In the genomic region with DNA sequence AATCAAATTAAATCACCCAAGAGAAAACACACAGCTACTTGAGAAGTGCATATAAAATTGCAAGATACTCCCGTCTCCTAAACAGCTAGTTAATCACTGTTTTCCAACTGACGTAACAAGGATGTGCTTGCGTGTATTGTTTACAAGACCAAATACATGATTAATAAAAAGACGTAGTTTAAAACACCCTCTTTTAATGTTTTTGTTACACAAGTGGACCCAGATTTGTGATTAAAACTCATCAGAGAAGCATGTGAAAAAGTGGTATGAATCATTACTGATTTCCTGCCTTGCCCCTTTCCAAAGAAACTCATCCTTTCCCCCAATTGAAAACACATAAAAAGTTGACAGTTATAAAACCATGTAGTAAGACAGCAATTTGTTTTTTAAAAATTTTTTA, we compare ENCODE assay signal across 14 cellular contexts.
DNase-seq lines count a peak whose midpoint lies in the region; ATAC-seq and TF ChIP-seq lines count a peak whose summit lies in the region.
"Had no signal": no experiment of that assay in that cellular context is flagged by ENCODE, and none has a peak within 500 bp of the region (broad histone marks: within the 10 kb centered on the region; RNA-seq: fewer than 3 reads in every experiment).

No MANE protein-coding gene starts in this region.

- H3K27ac ChIP-seq in gastroesophageal sphincter (peak overlapping the region in 2 of 4 donors; percentile 38 to 39), subcutaneous abdominal adipose tissue (ENCODE audit: low read depth, low read length) (peak overlapping the region; percentile 42)
- H3K27ac ChIP-seq: left ventricle myocardium inferior had no signal

- WGBS in gastroesophageal sphincter (ENCODE audit: low coverage in 1 of 2), 2 donors, result 53 to 58% methylated on average over 4 of the region's 4 CpGs

- no peak for TF ChIP-seq POLR2A in gastroesophageal sphincter (IDR thresholded peaks at IDR 0.05)

- H3K4me3 ChIP-seq in HFF-Myc (replicated peaks; ENCODE audit: low read depth, low read length) (no peak overlapping the region), gastroesophageal sphincter (no peak overlapping the region), subcutaneous abdominal adipose tissue (ENCODE audit: low read depth in 1 of 5, low read length in 5 of 5) (no peak overlapping the region)
- H3K4me3 ChIP-seq: left ventricle myocardium inferior had no signal

- no peak overlapping the region for H3K9ac ChIP-seq in subcutaneous abdominal adipose tissue (ENCODE audit: low read length in 5 of 5)

- peak; percentile 78 for ATAC-seq in gastroesophageal sphincter
- ATAC-seq: Panc1 had no signal

- H3K4me1 Mint-ChIP-seq in progenitor cell of endocrine pancreas (ENCODE audit: low read depth), result no peaks in the 10 kb centered on the region

- H3K27me3 Mint-ChIP-seq in progenitor cell of endocrine pancreas, result peaks cover 4% of the 10 kb centered on the region

- DNase-seq in HFF-Myc (ENCODE audit: extremely low read depth, low read depth) (peak; percentile 94), astrocyte of the hippocampus (ENCODE audit: low read depth, low spot score) (peak; percentile 43), NCI-H128 (lab: John Stamatoyannopoulos, UW; ENCODE audit: unreplicated experiment) (no peak), Kasumi-1 (lab: John Stamatoyannopoulos, UW) (no peak), progenitor cell of endocrine pancreas (ENCODE audit: low spot score, unreplicated experiment) (no peak)
- DNase-seq in activated naive CD4-positive, alpha-beta T cell treated with Interleukin-2 at 50 U/mL for 16 hours, result no peak
- DNase-seq: DND-41; left ventricle myocardium inferior; occipital lobe; stimulated activated CD4-positive, alpha-beta T cell treated with anti-CD3 and anti-CD28 coated beads, Interleukin-2, amount 100 ng/mL, for 48 hours had no signal

- H3K36me3 ChIP-seq in gastroesophageal sphincter (no peaks in the 10 kb centered on the region), subcutaneous abdominal adipose tissue (ENCODE audit: control insufficient read depth in 5 of 5, insufficient read depth in 5 of 5, low read length in 5 of 5) (no peaks in the 10 kb centered on the region)
- H3K36me3 ChIP-seq: left ventricle myocardium inferior had no signal

- no peak overlapping the region for H3K4me3 Mint-ChIP-seq in progenitor cell of endocrine pancreas (ENCODE audit: low read depth)
- H3K4me3 Mint-ChIP-seq: stimulated activated naive CD8-positive, alpha-beta T cell treated with anti-CD3 and anti-CD28 coated beads, Interleukin-15, Interleukin-2, amounts not matched to agents 100 ng/mL and 50 ng/mL, for 24 hours had no signal

- H3K4me1 ChIP-seq in gastroesophageal sphincter (no peaks in the 10 kb centered on the region), subcutaneous abdominal adipose tissue (ENCODE audit: control insufficient read depth in 5 of 5, insufficient read depth in 5 of 5, low read length in 5 of 5) (peaks cover 0 to 20% (median 3%) of the 10 kb centered on the region in 5 donors)
- H3K4me1 ChIP-seq: left ventricle myocardium inferior had no signal

- H3K27ac Mint-ChIP-seq in progenitor cell of endocrine pancreas, result no peak overlapping the region
- H3K27ac Mint-ChIP-seq: stimulated activated naive CD8-positive, alpha-beta T cell treated with anti-CD3 and anti-CD28 coated beads, Interleukin-15, Interleukin-2, amounts not matched to agents 100 ng/mL and 50 ng/mL, for 24 hours had no signal

- H3K27me3 ChIP-seq in gastroesophageal sphincter (no peaks in the 10 kb centered on the region), subcutaneous abdominal adipose tissue (ENCODE audit: control insufficient read depth in 5 of 5, insufficient read depth in 4 of 5, low read length in 5 of 5) (no peaks in the 10 kb centered on the region)

- no peak for TF ChIP-seq CTCF in HFF-Myc (IDR thresholded peaks at IDR 0.05; ENCODE audit: low read depth, low read length, missing control alignments)
- no peak for TF ChIP-seq CTCF in gastroesophageal sphincter (IDR thresholded peaks at IDR 0.05)
- no peak for TF ChIP-seq CTCF in progenitor cell of endocrine pancreas (IDR thresholded peaks at IDR 0.05; ENCODE audit: unreplicated experiment)

- H3K9me3 ChIP-seq in gastroesophageal sphincter (no peaks in the 10 kb centered on the region), subcutaneous abdominal adipose tissue (ENCODE audit: control insufficient read depth in 5 of 5, low read length in 5 of 5) (no peaks in the 10 kb centered on the region)
- H3K9me3 ChIP-seq: left ventricle myocardium inferior had no signal

- H3K9me3 Mint-ChIP-seq in progenitor cell of endocrine pancreas (ENCODE audit: low read depth), result no peaks in the 10 kb centered on the region
- H3K9me3 Mint-ChIP-seq: stimulated activated naive CD8-positive, alpha-beta T cell treated with anti-CD3 and anti-CD28 coated beads, Interleukin-15, Interleukin-2, amounts not matched to agents 100 ng/mL and 50 ng/mL, for 24 hours had no signal

- no peaks in the 10 kb centered on the region for H3K36me3 Mint-ChIP-seq in progenitor cell of endocrine pancreas (ENCODE audit: insufficient read depth)

- no peak for TF ChIP-seq EP300 in gastroesophageal sphincter (IDR thresholded peaks at IDR 0.05)

Comparison
In these comparisons a context has a peak if more than half of its experiments do, and no peak if none do; other contexts are left out.
1. DNase-seq: peak in HFF-Myc (single experiment) and astrocyte of the hippocampus (single experiment); none in NCI-H128 (single experiment), Kasumi-1 (0 of 2), activated naive CD4-positive, alpha-beta T cell treated with Interleukin-2 at 50 U/mL for 16 hours (single experiment) and progenitor cell of endocrine pancreas (single experiment).